ENCODE assay signal across 14 cellular contexts in genomic region chr15:68315495-68316007, GRCh38. TPM values are rescaled to one million over a fixed set of nuclear protein-coding genes. Genes with fewer than 3 reads are reported as not detected.
DNase-seq lines count a peak whose midpoint lies in the region; ATAC-seq and TF ChIP-seq lines count a peak whose summit lies in the region.
"Had no signal": no experiment of that assay in that cellular context is flagged by ENCODE, and none has a peak within 500 bp of the region (broad histone marks: within the 10 kb centered on the region; RNA-seq: fewer than 3 reads in every experiment).

No MANE protein-coding gene starts in this region.

- TF ChIP-seq CTCF in ovary (IDR thresholded peaks at IDR 0.05) (no peak), gastroesophageal sphincter (IDR thresholded peaks at IDR 0.05) (no peak)

- ATAC-seq in gastroesophageal sphincter (no peak), GM18520 (IDR thresholded peaks at IDR 0.05; ENCODE audit: unreplicated experiment) (no peak)
- ATAC-seq: T-helper 17 cell had no signal

- H3K4me3 ChIP-seq in ovary (no peak overlapping the region), gastroesophageal sphincter (no peak overlapping the region)
- H3K4me3 ChIP-seq: A549 had no signal

- DNase-seq in NCI-H2171 treated with DMSO at 0.1 percent for 48 hours (lab: John Stamatoyannopoulos, UW) (peak; percentile 32), NCI-H2171 (lab: John Stamatoyannopoulos, UW) (no peak), NCI-H345 (lab: John Stamatoyannopoulos, UW) (peak; percentile 57), ecto neural progenitor cell (ENCODE audit: low spot score) (peak; percentile 55), ovary (peak in 3 of 5 donors; percentile 11 to 36 (median 23)), NOMO-1 treated with dmso at 0.1 percent for 144 hours (lab: John Stamatoyannopoulos, UW; ENCODE audit: unreplicated experiment) (no peak)
- DNase-seq: activated CD4-positive, alpha-beta memory T cell treated with anti-CD3 and anti-CD28 coated beads, Interleukin-2, amount 10 ng/mL, durations not matched to agents 7 days and 5 days; foreskin melanocyte; Karpas-422; NCI-H2227 treated with DMSO at 0.1 percent for 48 hours had no signal

- intact Hi-C loops in ovary (cut with DNase I) = no loop called here

- no peak for TF ChIP-seq EP300 in ovary (IDR thresholded peaks at IDR 0.05)
- no peak for TF ChIP-seq EP300 in gastroesophageal sphincter (IDR thresholded peaks at IDR 0.05)

- no peaks in the 10 kb centered on the region for H3K36me3 ChIP-seq in ovary
- no peaks in the 10 kb centered on the region for H3K36me3 ChIP-seq in gastroesophageal sphincter

- WGBS in ovary, 3 donors = 63 to 72% (median 72%) methylated on average over 11 of the region's 11 CpGs
- WGBS in gastroesophageal sphincter (ENCODE audit: low coverage in 1 of 2), 2 donors = 65 to 76% methylated on average over 5 to 6 of the region's 11 CpGs

- TF ChIP-seq POLR2A in ovary (IDR thresholded peaks at IDR 0.05) = no peak
- no peak for TF ChIP-seq POLR2A in gastroesophageal sphincter (IDR thresholded peaks at IDR 0.05)

- H3K27ac ChIP-seq in ovary (no peak overlapping the region), gastroesophageal sphincter (no peak overlapping the region)

- H3K27me3 ChIP-seq in ovary = no peaks in the 10 kb centered on the region
- H3K27me3 ChIP-seq in gastroesophageal sphincter = peaks cover 34% of the 10 kb centered on the region

- no peaks in the 10 kb centered on the region for H3K9me3 ChIP-seq in ovary
- no peaks in the 10 kb centered on the region for H3K9me3 ChIP-seq in gastroesophageal sphincter
- H3K9me3 ChIP-seq: A549 had no signal

- H3K4me1 ChIP-seq in ovary (ENCODE audit: insufficient read depth) (no peaks in the 10 kb centered on the region), gastroesophageal sphincter (peaks cover 0 to 2% (median 0%) of the 10 kb centered on the region in 3 donors)

RNA-seq across cellular contexts. Expression of gene FEM1B, which starts 38.0 kb away (rescaled TPM):
- total RNA-seq in ovary (10 to 100 TPM; 30.3 to 83.2 (median 55.9) TPM), gastroesophageal sphincter (10 to 100 TPM; 64.8 to 71.7 (median 67.5) TPM)
- 10 to 100 TPM; 15.8 to 32.9 TPM for polyA plus RNA-seq in ovary

Comparison
In these comparisons a context has a peak if more than half of its experiments do, and no peak if none do; other contexts are left out.
1. DNase-seq: peak in NCI-H2171 treated with DMSO at 0.1 percent for 48 hours (single experiment), NCI-H345 (single experiment), ecto neural progenitor cell (single experiment) and ovary (3 of 5); none in NCI-H2171 (single experiment) and NOMO-1 treated with dmso at 0.1 percent for 144 hours (single experiment).